In genomic region chr14:75794615-75795038, GRCh38 we compare ENCODE assay signal across 9 cellular contexts.
A peak's percentile ranks its signal among the peaks of the same experiment; 100 is the strongest.
DNase-seq lines count a peak whose midpoint lies in the region; ATAC-seq, FAIRE-seq and TF ChIP-seq lines count a peak whose summit lies in the region.
"Had no signal": no experiment of that assay in that cellular context is flagged by ENCODE, and none has a peak within 500 bp of the region (broad histone marks: within the 10 kb centered on the region; RNA-seq: fewer than 3 reads in every experiment).

No MANE protein-coding gene starts in this region.

- DNase-seq in A172 (ENCODE audit: low spot score): peak; percentile 11
- DNase-seq in HCEC 1CT: peak; percentile 47
- peak; percentile 78 for DNase-seq in astrocyte of the hippocampus (ENCODE audit: low read depth, low spot score)
- no peak for DNase-seq in kidney
- DNase-seq in CD14-positive monocyte (ENCODE audit: low spot score): no peak
- no peak for DNase-seq in coronary artery (ENCODE audit: low spot score)
- DNase-seq in 8988T: no peak
- DNase-seq: DND-41 had no signal

- H3K36me3 Mint-ChIP-seq in CD14-positive monocyte: peaks cover 50 to 51% of the 10 kb centered on the region in 2 donors

- ATAC-seq in HG03139 (IDR thresholded peaks at IDR 0.05; ENCODE audit: unreplicated experiment): no peak

- H3K27me3 Mint-ChIP-seq in CD14-positive monocyte (ENCODE audit: low read depth in 3 of 3): no peaks in the 10 kb centered on the region

- peak overlapping the region in 1 of 7 donors; percentile 69 for H3K27ac Mint-ChIP-seq in CD14-positive monocyte

- peak; percentile 38 for FAIRE-seq in kidney (lab: Jason Lieb, UNC)

- H3K36me3 ChIP-seq in kidney (ENCODE audit: control insufficient read depth in 1 of 2, insufficient read depth in 2 of 2, low read length in 2 of 2): no peaks in the 10 kb centered on the region

- H3K4me3 Mint-ChIP-seq in CD14-positive monocyte: no peak overlapping the region

- peak; percentile 37 for TF ChIP-seq CTCF in kidney (IDR thresholded peaks at IDR 0.05; ENCODE audit: borderline replicate concordance, extremely low read depth, insufficient read depth)
- no peak for TF ChIP-seq CTCF in CD14-positive monocyte (IDR thresholded peaks at IDR 0.05)
- TF ChIP-seq CTCF in coronary artery (IDR thresholded peaks at IDR 0.05): no peak

- intact Hi-C loops in kidney (cut with DNase I): no loop called here
- intact Hi-C loops in CD14-positive monocyte (cut with micrococcal nuclease): no loop called here

- H3K9ac ChIP-seq in kidney (ENCODE audit: low read length in 2 of 2): no peak overlapping the region

- H3K27ac ChIP-seq in kidney (ENCODE audit: low read depth in 2 of 2, low read length in 2 of 2) (no peak overlapping the region), coronary artery (no peak overlapping the region)

- H3K9me3 Mint-ChIP-seq in CD14-positive monocyte: peaks cover 9 to 25% (median 17%) of the 10 kb centered on the region in 7 donors

- no peaks in the 10 kb centered on the region for H3K4me1 ChIP-seq in kidney (ENCODE audit: control insufficient read depth in 1 of 2, insufficient read depth in 1 of 2, low read depth in 1 of 2, low read length in 2 of 2)

- no peaks in the 10 kb centered on the region for H3K9me3 ChIP-seq in kidney (ENCODE audit: control insufficient read depth in 1 of 2, low read length in 2 of 2)

- H3K4me3 ChIP-seq in kidney (ENCODE audit: low read length in 2 of 2) (no peak overlapping the region), coronary artery (no peak overlapping the region)

- H3K4me1 Mint-ChIP-seq in CD14-positive monocyte: no peaks in the 10 kb centered on the region

Comparison
In these comparisons a context has a peak if more than half of its experiments do, and no peak if none do; other contexts are left out.
1. DNase-seq: peak in A172 (single experiment), HCEC 1CT (single experiment) and astrocyte of the hippocampus (single experiment); none in kidney (single experiment), CD14-positive monocyte (single experiment), coronary artery (single experiment) and 8988T (single experiment).